Comparison of ENCODE assay signal across 10 cellular contexts in the genomic region with DNA sequence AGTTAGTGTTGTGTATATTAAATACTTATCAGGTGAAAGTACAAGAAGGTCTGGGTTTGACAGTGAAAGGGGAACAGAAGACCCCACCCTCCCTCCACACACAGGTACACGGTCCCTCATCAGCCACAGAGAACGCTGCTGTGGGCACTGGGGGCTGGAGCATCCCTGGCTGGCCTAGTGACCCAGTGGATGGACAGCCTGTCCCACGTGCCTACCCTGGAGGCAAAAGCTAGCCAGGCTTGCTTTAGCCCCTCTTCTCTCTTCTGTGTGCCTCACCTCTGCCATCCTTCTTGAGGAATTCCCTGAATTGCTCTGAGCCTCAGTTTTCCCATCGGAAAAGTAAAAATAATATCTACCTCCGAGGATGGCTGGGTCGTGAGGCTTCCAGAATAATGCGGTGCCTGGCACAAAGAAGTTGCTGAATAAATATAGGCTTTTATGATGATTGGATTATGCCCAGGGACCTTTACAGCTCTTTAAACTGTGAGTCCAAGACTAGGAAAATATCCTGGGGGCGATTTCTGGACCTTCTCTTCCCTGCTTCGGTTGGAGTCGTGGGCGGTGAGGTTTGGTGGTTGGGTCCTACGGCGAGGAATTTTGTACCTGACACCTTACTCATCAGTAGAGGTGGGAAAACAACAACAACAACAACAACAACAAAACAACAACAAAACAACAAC. TPM values are rescaled to one million over a fixed set of nuclear protein-coding genes. Genes with fewer than 3 reads are reported as not detected.
DNase-seq lines count a peak whose midpoint lies in the region; ATAC-seq, FAIRE-seq and TF ChIP-seq lines count a peak whose summit lies in the region.
"Had no signal": no experiment of that assay in that cellular context is flagged by ENCODE, and none has a peak within 500 bp of the region (broad histone marks: within the 10 kb centered on the region; RNA-seq: fewer than 3 reads in every experiment).

No MANE protein-coding gene starts in this region.

- no peaks in the 10 kb centered on the region for H3K36me3 ChIP-seq in HCT116 (ENCODE audit: control insufficient read depth in 1 of 2, insufficient read depth in 2 of 2, low read length in 2 of 2)

- H3K9me3 Mint-ChIP-seq in brain (peaks cover 0 to 6% (median 0%) of the 10 kb centered on the region in 5 experiments), mesothelial cell of epicardium (no peaks in the 10 kb centered on the region)

- H3K4me1 Mint-ChIP-seq in brain = peaks cover 13% of the 10 kb centered on the region
- H3K4me1 Mint-ChIP-seq in mesothelial cell of epicardium = peaks cover 13% of the 10 kb centered on the region

- no peaks in the 10 kb centered on the region for H4K20me1 ChIP-seq in HCT116 (ENCODE audit: insufficient read depth)

- H3K4me2 ChIP-seq in A549 = peak overlapping the region; percentile 73
- H3K4me2 ChIP-seq in HCT116 (ENCODE audit: low read length) = peak overlapping the region; percentile 70

- DNase-seq in A549 (ENCODE audit: low read depth in 1 of 2, low spot score in 1 of 2) = no peak
- DNase-seq in HCT116 (ENCODE audit: low read depth, low spot score) = no peak
- DNase-seq in mesothelial cell of epicardium (ENCODE audit: low spot score in 2 of 2, unreplicated experiment in 2 of 2) = no peak
- DNase-seq in GM10248 (ENCODE audit: extremely low spot score) = no peak
- DNase-seq: cerebellar nuclear complex, IMR-90 had no signal

- H3K4me3 Mint-ChIP-seq in brain = peak overlapping the region; percentile 60 to 81 (median 71)
- H3K4me3 Mint-ChIP-seq in mesothelial cell of epicardium = peak overlapping the region; percentile 80

- H3K4me3 ChIP-seq in A549 = peak overlapping the region; percentile 59; the same call in 1 of the 3 replicates
- peak overlapping the region; percentile 51 to 62 for H3K4me3 ChIP-seq in HCT116 (replicated peaks in 1 of 2; ENCODE audit: low read depth in 1 of 2, low read length in 2 of 2)

- H3K27me3 ChIP-seq in HCT116 (ENCODE audit: insufficient read depth, low read length) = no peaks in the 10 kb centered on the region

- RAD21 ChIA-PET in HCT116 (lab: Charles Lee; ENCODE audit: low non-redundant PET in 1 of 2, low total read pairs in 2 of 2, uncharacterized antibody in 2 of 2, unreplicated experiment in 2 of 2) = no interaction called here

- H3K4me1 ChIP-seq in A549 (peaks cover 16% of the 10 kb centered on the region), HCT116 (ENCODE audit: control insufficient read depth in 1 of 2, insufficient read depth in 2 of 2, low read length in 2 of 2) (peaks cover 10 to 25% of the 10 kb centered on the region in 2 experiments; a peak in 3 of 4 replicates)

- no peak for TF ChIP-seq EP300 in A549 (IDR thresholded peaks at IDR 0.05)

- H3K27me3 Mint-ChIP-seq in brain (peaks cover 81% of the 10 kb centered on the region), mesothelial cell of epicardium (ENCODE audit: low read depth) (peaks cover 22% of the 10 kb centered on the region)

- BruUV-seq in HCT116 (replicated peaks; lab: Mats Ljungman, UMichigan) = TSS peak; percentile 91

- TF ChIP-seq CTCF in A549 (IDR thresholded peaks at IDR 0.05) (no peak), HCT116 (IDR thresholded peaks at IDR 0.05 in 2 of 3, conservative IDR thresholded peaks at IDR 0.05 in 1 of 3; ENCODE audit: borderline replicate concordance in 1 of 3, insufficient read depth in 1 of 3, low read depth in 2 of 3, low read length in 2 of 3) (no peak), brain (conservative IDR thresholded peaks at IDR 0.05) (no peak), mesothelial cell of epicardium (IDR thresholded peaks at IDR 0.05; ENCODE audit: unreplicated experiment) (no peak), GM10248 (IDR thresholded peaks at IDR 0.05; ENCODE audit: control extremely low read depth, extremely low read depth, low read depth, missing control alignments) (no peak)

- H3K79me2 ChIP-seq in HCT116 (ENCODE audit: insufficient read depth, low read length) = peaks cover 14% of the 10 kb centered on the region; the same call in 1 of the 2 replicates

- CTCF ChIA-PET in A549 (lab: Yijun Ruan, JAX) (interaction anchor here (1.7 to 5.4 kb wide), 5 partner anchors 12 to 205 kb away, joined by 4 to 29 read pairs (median 8); no protein-coding TSS in a partner anchor), HCT116 (lab: Charles Lee) (interaction anchor here (2.6 to 2.9 kb wide), 2 partner anchors 13 to 36 kb away, joined by 10 to 13 read pairs; no protein-coding TSS in a partner anchor), GM10248 (lab: Yijun Ruan, JAX) (interaction anchor here (1.2 to 19.3 kb wide), 5 partner anchors 10 to 229 kb away, joined by 3 to 433 read pairs (median 6); a partner anchor contains a TSS)

- FAIRE-seq in A549 (lab: Jason Lieb, UNC) = no peak

- no peaks in the 10 kb centered on the region for H3K9me2 ChIP-seq in HCT116 (ENCODE audit: insufficient read depth)

- peak overlapping the region; percentile 77 for H3K9ac ChIP-seq in HCT116 (ENCODE audit: low read length)

- WGBS in A549 (ENCODE audit: missing lambda C conversion rate) = 94% methylated on average over 10 of the region's 13 CpGs

- POLR2A ChIA-PET in A549 (lab: Yijun Ruan, JAX) = no interaction called here
- POLR2A ChIA-PET in HCT116 (lab: Charles Lee) = no interaction called here
- POLR2A ChIA-PET in GM10248 (lab: Yijun Ruan, JAX) = interaction anchor here (0.5 kb wide), 1 partner anchor 14 kb away, joined by 3 read pairs; no protein-coding TSS in a partner anchor

- peak overlapping the region in 1 of 2 experiments; percentile 92; a peak in 2 of 6 replicates for H3K27ac ChIP-seq in A549
- H3K27ac ChIP-seq in HCT116 (ENCODE audit: low read depth, low read length) = peak overlapping the region; percentile 54; the same call in 1 of the 2 replicates

- intact Hi-C loops in HCT116 (cut with micrococcal nuclease) = no loop called here

- H3K36me3 Mint-ChIP-seq in brain = no peaks in the 10 kb centered on the region
- H3K36me3 Mint-ChIP-seq in mesothelial cell of epicardium = no peaks in the 10 kb centered on the region

- TF ChIP-seq POLR2A in A549 (IDR thresholded peaks at IDR 0.05; ENCODE audit: low read length) (no peak), HCT116 (IDR thresholded peaks at IDR 0.05; ENCODE audit: borderline replicate concordance, extremely low read depth, insufficient read depth, insufficient read length) (no peak)

- no peak overlapping the region for H2AFZ ChIP-seq in HCT116 (ENCODE audit: low read depth, low read length, poor library complexity, severe bottlenecking)

- TF ChIP-seq RAD21 in A549 (conservative IDR thresholded peaks at IDR 0.05 in 1 of 2, IDR thresholded peaks at IDR 0.05 in 1 of 2) (no peak), HCT116 (IDR thresholded peaks at IDR 0.05; ENCODE audit: low read depth) (no peak)

- H3K9me3 ChIP-seq in A549 (no peaks in the 10 kb centered on the region), HCT116 (ENCODE audit: control insufficient read depth in 1 of 2, insufficient read depth in 1 of 2, low read depth in 1 of 2, low read length in 2 of 2) (no peaks in the 10 kb centered on the region)

- H3K27ac Mint-ChIP-seq in brain (no peak overlapping the region), mesothelial cell of epicardium (peak overlapping the region; percentile 89)

- no peak for ATAC-seq in A549
- no peak for ATAC-seq in HCT116
- ATAC-seq in HG03565 (IDR thresholded peaks at IDR 0.05; ENCODE audit: unreplicated experiment) = no peak
- no peak for ATAC-seq in GM19351 (IDR thresholded peaks at IDR 0.05; ENCODE audit: unreplicated experiment)
- no peak for ATAC-seq in GM18498 (IDR thresholded peaks at IDR 0.05; ENCODE audit: unreplicated experiment)

TF ChIP-seq in A549, 52 proteins besides CTCF, POLR2A, EP300 and RAD21 (continues in another document):
- no peak for TF ChIP-seq HEYL (CRISPR knock-in tag; IDR thresholded peaks at IDR 0.05)
- TF ChIP-seq FOSB (CRISPR knock-in tag; IDR thresholded peaks at IDR 0.05) = no peak
- no peak for TF ChIP-seq GATA3 (IDR thresholded peaks at IDR 0.05; ENCODE audit: borderline replicate concordance)
- TF ChIP-seq NFE2L2 (conservative IDR thresholded peaks at IDR 0.05; ENCODE audit: low read length) = no peak
- TF ChIP-seq CHD4 (IDR thresholded peaks at IDR 0.05; ENCODE audit: borderline replicate concordance) = no peak

TF ChIP-seq in HCT116, 20 proteins besides CTCF, POLR2A, EP300 and RAD21 (continues in another document):
- no peak for TF ChIP-seq SP1 (IDR thresholded peaks at IDR 0.05; ENCODE audit: low read depth)
- TF ChIP-seq CEBPB (IDR thresholded peaks at IDR 0.05; ENCODE audit: low read depth) = no peak
- no peak for TF ChIP-seq SRF (IDR thresholded peaks at IDR 0.05; ENCODE audit: low read depth)
- TF ChIP-seq, protein P1, sequence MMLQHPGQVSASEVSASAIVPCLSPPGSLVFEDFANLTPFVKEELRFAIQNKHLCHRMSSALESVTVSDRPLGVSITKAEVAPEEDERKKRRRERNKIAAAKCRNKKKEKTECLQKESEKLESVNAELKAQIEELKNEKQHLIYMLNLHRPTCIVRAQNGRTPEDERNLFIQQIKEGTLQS (IDR thresholded peaks at IDR 0.05) = no peak
- no peak for TF ChIP-seq EGR1 (IDR thresholded peaks at IDR 0.05; ENCODE audit: low read depth)
- no peak for TF ChIP-seq POLR2AphosphoS5 (IDR thresholded peaks at IDR 0.05; ENCODE audit: low read depth, low read length)
- no peak for TF ChIP-seq TCF7L2 (IDR thresholded peaks at IDR 0.05; ENCODE audit: borderline replicate concordance, extremely low read depth, insufficient read depth, insufficient read length)
- no peak for TF ChIP-seq CBX3 (IDR thresholded peaks at IDR 0.05; ENCODE audit: low read depth)
- TF ChIP-seq EZH2 (IDR thresholded peaks at IDR 0.05) = no peak

RNA-seq across cellular contexts. Expression of a gene that starts 0.9 kb away (rescaled TPM):
- 1.3 and 1.7 TPM in 2 replicates for polyA plus RNA-seq in A549 (2011; rRNA removed)
- polyA plus RNA-seq in A549 (2012; cell fraction: cytosol; rRNA removed) = 0.74 and 1.1 TPM in 2 replicates
- polyA plus RNA-seq in A549 (2012; cell fraction: nucleus; rRNA removed) = 0.88 and 0.92 TPM in 2 replicates
- 0.76 to 0.84 TPM (median 0.78 TPM) in 3 replicates for polyA plus RNA-seq in A549 (2017; fragmentation: RNase III; extraction: RNeasy Plus Mini Kit Qiagen cat#74134 plus additional on column Dnase treatment)
- polyA minus RNA-seq in A549 (2011; rRNA and poly(A)+ RNA removed) = 2.3 and 2.6 TPM in 2 replicates
- total RNA-seq in HCT116 (2021; ENCODE audit: unreplicated experiment) = 7.6 TPM
- 5.0 TPM in 2 replicates for polyA plus RNA-seq in HCT116 (2012)
- 0.41 TPM for polyA plus RNA-seq in brain (ENCODE audit: insufficient read depth, low read depth, low replicate concordance)
- total RNA-seq in mesothelial cell of epicardium = 12.1 to 13.0 TPM (median 12.1 TPM) in 3 replicates
- total RNA-seq: IMR-90 had no signal
- polyA plus RNA-seq: IMR-90 had no signal

RNA-seq across cellular contexts. Expression of a gene that starts 43.2 kb away (rescaled TPM):
- polyA plus RNA-seq in A549 (2011; rRNA removed) (1.7 and 2.1 TPM in 2 replicates), A549 (2017; fragmentation: RNase III; extraction: RNeasy Plus Mini Kit Qiagen cat#74134 plus additional on column Dnase treatment) (1.2 to 1.5 TPM (median 1.4 TPM) in 3 replicates), brain (ENCODE audit: insufficient read depth, low read depth, low replicate concordance) (not detected)
- 2.4 and 2.5 TPM in 2 replicates for polyA plus RNA-seq in A549 (2012; cell fraction: cytosol; rRNA removed)
- polyA plus RNA-seq in A549 (2012; cell fraction: nucleus; rRNA removed) = 5.0 and 5.3 TPM in 2 replicates
- 1.6 and 2.0 TPM in 2 replicates for polyA minus RNA-seq in A549 (2011; rRNA and poly(A)+ RNA removed)
- total RNA-seq in HCT116 (2021; ENCODE audit: unreplicated experiment) (2.1 TPM), mesothelial cell of epicardium (0.09 to 0.11 TPM in 2 of 3 replicates, not detected in the other)
- 1.9 and 2.4 TPM in 2 replicates for polyA plus RNA-seq in HCT116 (2012)
- total RNA-seq: IMR-90 had no signal
- polyA plus RNA-seq: IMR-90 had no signal
